ENCODE assay signal across 22 cellular contexts in genomic region chr10:20670569-20670968, GRCh38.
"Had no signal": no experiment of that assay in that cellular context is flagged by ENCODE, and none has a peak within 500 bp of the region (broad histone marks: within the 10 kb centered on the region; RNA-seq: fewer than 3 reads in every experiment).

No MANE protein-coding gene starts in this region.

- H3K4me1 Mint-ChIP-seq: memory B cell; naive B cell; stimulated activated memory B cell treated with anti-CD40 and anti-IgM and Interleukin-4, amounts not matched to agents 10 μg/mL and 1 μg/mL and 100 μg/mL, for 72 hours had no signal

- H3K9me3 ChIP-seq: gastrocnemius medialis, heart right ventricle, testis, tibial artery, upper lobe of left lung had no signal

- H3K36me3 ChIP-seq: gastrocnemius medialis, heart right ventricle, tibial artery, upper lobe of left lung had no signal

- H3K27me3 ChIP-seq: dorsolateral prefrontal cortex, gastrocnemius medialis, heart right ventricle, testis, tibial artery, upper lobe of left lung had no signal

- ATAC-seq: gastrocnemius medialis; left colon; natural killer cell treated with Interleukin-12 subunit alpha and Interleukin-12 subunit beta and Interleukin-15 and Interleukin-18, amount 100 ng/mL, for 72 hours; sciatic nerve; stimulated activated memory B cell treated with anti-CD40 and anti-IgM and Interleukin-4, amounts not matched to agents 10 μg/mL and 1 μg/mL and 100 μg/mL, for 72 hours; stimulated activated naive CD8-positive, alpha-beta T cell treated with anti-CD3 and anti-CD28 coated beads, Interleukin-15, Interleukin-2, amounts not matched to agents 100 U/mL and 50 U/mL, for 24 hours had no signal

- H3K4me3 ChIP-seq: dorsolateral prefrontal cortex, gastrocnemius medialis, heart right ventricle, lung, testis, tibial artery, upper lobe of left lung had no signal

- H3K27ac ChIP-seq: dorsolateral prefrontal cortex, gastrocnemius medialis, parathyroid adenoma, testis, tibial artery, upper lobe of left lung had no signal

- H3K9ac ChIP-seq: parathyroid adenoma had no signal

- H3K27ac Mint-ChIP-seq: memory B cell; naive B cell; natural killer cell treated with Interleukin-12 subunit alpha and Interleukin-12 subunit beta and Interleukin-15 and Interleukin-18, amount 100 ng/mL, for 72 hours; progenitor cell of endocrine pancreas; stimulated activated memory B cell treated with anti-CD40 and anti-IgM and Interleukin-4, amounts not matched to agents 10 μg/mL and 1 μg/mL and 100 μg/mL, for 72 hours had no signal

- H3K4me1 ChIP-seq: parathyroid adenoma, testis, upper lobe of left lung had no signal

- H3K9me3 Mint-ChIP-seq: neural crest cell had no signal

- H3K4me3 Mint-ChIP-seq: memory B cell; naive B cell; natural killer cell treated with Interleukin-12 subunit alpha and Interleukin-12 subunit beta and Interleukin-15 and Interleukin-18, amount 100 ng/mL, for 72 hours; neural crest cell; stimulated activated memory B cell treated with anti-CD40 and anti-IgM and Interleukin-4, amounts not matched to agents 10 μg/mL and 1 μg/mL and 100 μg/mL, for 72 hours had no signal

- H2AFZ ChIP-seq: parathyroid adenoma had no signal

- H3K27me3 Mint-ChIP-seq: memory B cell; naive B cell; natural killer cell treated with Interleukin-12 subunit alpha and Interleukin-12 subunit beta and Interleukin-15 and Interleukin-18, amount 100 ng/mL, for 72 hours; progenitor cell of endocrine pancreas; stimulated activated memory B cell treated with anti-CD40 and anti-IgM and Interleukin-4, amounts not matched to agents 10 μg/mL and 1 μg/mL and 100 μg/mL, for 72 hours had no signal

- DNase-seq: dorsolateral prefrontal cortex; effector CD4-positive, alpha-beta T cell; foreskin fibroblast; gastrocnemius medialis; heart right ventricle; hippocampal formation; left colon; naive B cell; stimulated activated CD4-positive, alpha-beta T cell treated with anti-CD3 and anti-CD28 coated beads, Interleukin-4, amount 100 ng/mL, for 4 hours; stimulated activated naive CD8-positive, alpha-beta T cell treated with anti-CD3 and anti-CD28 coated beads, Interleukin-15, Interleukin-2, amounts not matched to agents 100 U/mL and 50 U/mL, for 24 hours; substantia nigra; testis; tibial artery; upper lobe of left lung had no signal

- H3K36me3 Mint-ChIP-seq: memory B cell; naive B cell; natural killer cell treated with Interleukin-12 subunit alpha and Interleukin-12 subunit beta and Interleukin-15 and Interleukin-18, amount 100 ng/mL, for 72 hours; stimulated activated memory B cell treated with anti-CD40 and anti-IgM and Interleukin-4, amounts not matched to agents 10 μg/mL and 1 μg/mL and 100 μg/mL, for 72 hours had no signal
